3 cellular contexts compared by ENCODE assay signal in genomic region chr6:126056355-126057004, GRCh38.
TF ChIP-seq lines count a peak whose summit lies in the region.

No MANE protein-coding gene starts in this region.

TF ChIP-seq in HepG2, 621 proteins besides CTCF, POLR2A, EP300 and RAD21:
- no peak for TF ChIP-seq ZNF879 (CRISPR knock-in tag; IDR thresholded peaks at IDR 0.05)
- TF ChIP-seq ZNF691 (CRISPR knock-in tag; IDR thresholded peaks at IDR 0.05; ENCODE audit: borderline replicate concordance, low read depth): no peak
- no peak for TF ChIP-seq ZBTB7B (CRISPR knock-in tag; IDR thresholded peaks at IDR 0.05)
- TF ChIP-seq CEBPG (CRISPR knock-in tag; IDR thresholded peaks at IDR 0.05): no peak
- no peak for TF ChIP-seq ERF (CRISPR knock-in tag; IDR thresholded peaks at IDR 0.05)
- no peak for TF ChIP-seq BATF2 (CRISPR knock-in tag; IDR thresholded peaks at IDR 0.05)
- TF ChIP-seq POLR2G (IDR thresholded peaks at IDR 0.05; ENCODE audit: low read depth, low read length): 0 out of 2 replicates have a peak, but pooled peaks have one; percentile 19
- TF ChIP-seq CREM (IDR thresholded peaks at IDR 0.05): no peak
- TF ChIP-seq CREM (CRISPR knock-in tag; IDR thresholded peaks at IDR 0.05): no peak
- no peak for TF ChIP-seq ZBTB7A (CRISPR knock-in tag; IDR thresholded peaks at IDR 0.05)
- no peak for TF ChIP-seq ZBTB42 (CRISPR knock-in tag; IDR thresholded peaks at IDR 0.05)
- no peak for TF ChIP-seq SRSF1 (optimal IDR thresholded peaks at IDR 0.05; ENCODE audit: low read depth, low read length)
- peak; percentile 51 for TF ChIP-seq RBM22 (optimal IDR thresholded peaks at IDR 0.05; ENCODE audit: low read length)
- TF ChIP-seq NFATC3 (CRISPR knock-in tag; IDR thresholded peaks at IDR 0.05): no peak
- TF ChIP-seq MTERF4 (CRISPR knock-in tag; IDR thresholded peaks at IDR 0.05): no peak
- TF ChIP-seq NR2F1 (CRISPR knock-in tag; IDR thresholded peaks at IDR 0.05): no peak
- TF ChIP-seq ADNP (CRISPR knock-in tag; IDR thresholded peaks at IDR 0.05): no peak

TF ChIP-seq in K562, 482 proteins besides CTCF, POLR2A, EP300 and RAD21 (continues in another document):
- TF ChIP-seq CBX3 (IDR thresholded peaks at IDR 0.05; ENCODE audit: borderline replicate concordance in 1 of 2, low read length in 2 of 2) (0 out of 3 replicates have a peak, but pooled peaks of 1 of the 2 experiments have one; percentile 10), TEAD4 (IDR thresholded peaks at IDR 0.05; ENCODE audit: low read length) (peak; percentile 90), TEAD4 (CRISPR knock-in tag; IDR thresholded peaks at IDR 0.05; ENCODE audit: borderline replicate concordance) (no peak), RNF2 (IDR thresholded peaks at IDR 0.05) (no peak), RCOR1 (IDR thresholded peaks at IDR 0.05; ENCODE audit: borderline replicate concordance in 1 of 2, low read depth in 2 of 2, low read length in 2 of 2) (peak in 1 of 2 experiments; percentile 74; a peak in 3 of 4 replicates), TFAP4 (CRISPR knock-in tag; IDR thresholded peaks at IDR 0.05; ENCODE audit: borderline replicate concordance) (0 out of 2 replicates have a peak, but pooled peaks have one; percentile 22), TEAD2 (tag; IDR thresholded peaks at IDR 0.05) (no peak), STAT5A (IDR thresholded peaks at IDR 0.05; ENCODE audit: borderline replicate concordance, low read length) (peak; percentile 60; the same call in 1 of the 2 replicates), CBFA2T3 (IDR thresholded peaks at IDR 0.05) (peak; percentile 89), STAT5B (CRISPR knock-in tag; IDR thresholded peaks at IDR 0.05) (no peak), TOE1 (IDR thresholded peaks at IDR 0.05; ENCODE audit: borderline replicate concordance) (no peak), TOE1 (CRISPR knock-in tag; IDR thresholded peaks at IDR 0.05; ENCODE audit: borderline replicate concordance, low read depth) (no peak), FOXM1 (IDR thresholded peaks at IDR 0.05; ENCODE audit: low read depth) (peak; percentile 32; the same call in 1 of the 2 replicates), FOXM1 (CRISPR knock-in tag; IDR thresholded peaks at IDR 0.05; ENCODE audit: low read depth) (no peak), GTF2E2 (tag; IDR thresholded peaks at IDR 0.05) (peak; percentile 36; the same call in 1 of the 2 replicates), SLC30A9 (CRISPR knock-in tag; IDR thresholded peaks at IDR 0.05) (no peak), POLR2AphosphoS5 (IDR thresholded peaks at IDR 0.05; ENCODE audit: control insufficient read depth, insufficient read depth, low read depth, low read length) (peak; percentile 75; the same call in 1 of the 2 replicates), CREB3 (tag; conservative IDR thresholded peaks at IDR 0.05; ENCODE audit: low read depth) (peak; percentile 13; the same call in 1 of the 2 replicates), TRIM24 (IDR thresholded peaks at IDR 0.05) (peak in 1 of 2 experiments; percentile 6; a peak in 1 of 4 replicates), TEAD1 (CRISPR knock-in tag; IDR thresholded peaks at IDR 0.05) (peak in 1 of 2 experiments; percentile 68; a peak in 1 of 4 replicates), KDM1A (IDR thresholded peaks at IDR 0.05) (peak in 1 of 2 experiments; percentile 13; a peak in 1 of 4 replicates), PML (IDR thresholded peaks at IDR 0.05; ENCODE audit: low read length) (peak; percentile 78; the same call in 1 of the 2 replicates), CREM (IDR thresholded peaks at IDR 0.05; ENCODE audit: low read depth) (peak; percentile 32; the same call in 1 of the 2 replicates), ZNF449 (CRISPR knock-in tag; IDR thresholded peaks at IDR 0.05) (no peak), KLF16 (IDR thresholded peaks at IDR 0.05) (peak; percentile 86), CTBP1 (IDR thresholded peaks at IDR 0.05; ENCODE audit: borderline replicate concordance) (peak; percentile 53; the same call in 1 of the 2 replicates), SAFB2 (IDR thresholded peaks at IDR 0.05; ENCODE audit: borderline replicate concordance, low read depth, low read length, severe bottlenecking) (no peak), ZNF766 (CRISPR knock-in tag; conservative IDR thresholded peaks at IDR 0.05) (0 out of 2 replicates have a peak, but pooled peaks have one; percentile 45), ARID1B (IDR thresholded peaks at IDR 0.05) (peak; percentile 79), FOXA3 (CRISPR knock-in tag; conservative IDR thresholded peaks at IDR 0.05 in 1 of 2, IDR thresholded peaks at IDR 0.05 in 1 of 2) (peak in 1 of 2 experiments; percentile 44; a peak in 1 of 4 replicates), NFIC (IDR thresholded peaks at IDR 0.05) (0 out of 2 replicates have a peak, but pooled peaks have one; percentile 32), ASH1L (IDR thresholded peaks at IDR 0.05; ENCODE audit: borderline replicate concordance, low read depth, partially characterized antibody) (no peak)

TF ChIP-seq in liver, 16 proteins besides CTCF, POLR2A, EP300 and RAD21:
- peak; percentile 33 to 63 for TF ChIP-seq RXRA (IDR thresholded peaks at IDR 0.05)
- no peak for TF ChIP-seq HNF4G (IDR thresholded peaks at IDR 0.05)
